Comparison of ENCODE assay signal across 1 cellular context in genomic region chr11:67442504-67443398, GRCh38.
TF ChIP-seq lines count a peak whose summit lies in the region.

No MANE protein-coding gene starts in this region.

TF ChIP-seq in K562, 482 proteins besides CTCF, POLR2A, EP300 and RAD21:
- TF ChIP-seq SAFB (IDR thresholded peaks at IDR 0.05; ENCODE audit: borderline replicate concordance, low read depth, low read length) (no peak), RBFOX2 (IDR thresholded peaks at IDR 0.05; ENCODE audit: low read depth, low read length) (peak; percentile 38), HDAC2 (IDR thresholded peaks at IDR 0.05) (no peak), RBM34 (IDR thresholded peaks at IDR 0.05; ENCODE audit: borderline replicate concordance, insufficient read depth, low read length) (no peak), ZNF395 (CRISPR knock-in tag; IDR thresholded peaks at IDR 0.05) (peak; percentile 51; the same call in 1 of the 2 replicates), CBFB (CRISPR knock-in tag; IDR thresholded peaks at IDR 0.05) (0 out of 2 replicates have a peak, but pooled peaks have one; percentile 24), KLF1 (tag; IDR thresholded peaks at IDR 0.05) (no peak), NUFIP1 (IDR thresholded peaks at IDR 0.05; ENCODE audit: partially characterized antibody) (no peak), ATF7 (IDR thresholded peaks at IDR 0.05) (no peak), HIVEP1 (CRISPR knock-in tag; IDR thresholded peaks at IDR 0.05) (no peak), U2AF1 (optimal IDR thresholded peaks at IDR 0.05; ENCODE audit: low read depth, low read length) (no peak), CHCHD3 (CRISPR knock-in tag; IDR thresholded peaks at IDR 0.05) (no peak), ZBTB34 (CRISPR knock-in tag; IDR thresholded peaks at IDR 0.05) (no peak), ZBTB1 (CRISPR knock-in tag; IDR thresholded peaks at IDR 0.05; ENCODE audit: borderline replicate concordance, low read depth) (no peak), POLR3A (IDR thresholded peaks at IDR 0.05; ENCODE audit: borderline replicate concordance, extremely low read depth, insufficient read depth, insufficient read length) (no peak), ZBTB11 (CRISPR knock-in tag; IDR thresholded peaks at IDR 0.05) (0 out of 6 replicates have a peak, but pooled peaks of 1 of the 3 experiments have one; percentile 22), NR3C1 (CRISPR knock-in tag; IDR thresholded peaks at IDR 0.05) (no peak), BMI1 (IDR thresholded peaks at IDR 0.05; ENCODE audit: low read length) (no peak), ZFPM2 (CRISPR knock-in tag; IDR thresholded peaks at IDR 0.05) (no peak), ETV1 (tag; conservative IDR thresholded peaks at IDR 0.05; ENCODE audit: low read depth) (no peak), FOXK1 (CRISPR knock-in tag; IDR thresholded peaks at IDR 0.05; ENCODE audit: borderline replicate concordance) (no peak), ZBTB7A (IDR thresholded peaks at IDR 0.05; ENCODE audit: borderline replicate concordance, control insufficient read depth, low read depth, low read length) (0 out of 2 replicates have a peak, but pooled peaks have one; percentile 18), POLR2G (IDR thresholded peaks at IDR 0.05; ENCODE audit: low read depth, low read length) (peak; percentile 45), CREB1 (IDR thresholded peaks at IDR 0.05) (no peak), CREB1 (CRISPR knock-in tag; IDR thresholded peaks at IDR 0.05) (no peak), TSHZ1 (CRISPR knock-in tag; IDR thresholded peaks at IDR 0.05) (no peak), BCOR (IDR thresholded peaks at IDR 0.05) (peak; percentile 50; the same call in 1 of the 2 replicates), ASH1L (IDR thresholded peaks at IDR 0.05; ENCODE audit: borderline replicate concordance, low read depth, partially characterized antibody) (no peak), NBN (IDR thresholded peaks at IDR 0.05; ENCODE audit: low read depth) (no peak), MYC (IDR thresholded peaks at IDR 0.05; ENCODE audit: low read depth, low read length) (no peak), MYC (CRISPR knock-in tag; IDR thresholded peaks at IDR 0.05; ENCODE audit: borderline replicate concordance, low read depth) (no peak), CEBPZ (IDR thresholded peaks at IDR 0.05; ENCODE audit: borderline replicate concordance, low read depth, low read length) (no peak), HES1 (IDR thresholded peaks at IDR 0.05; ENCODE audit: low read depth) (no peak), HMBOX1 (IDR thresholded peaks at IDR 0.05) (no peak), PCBP1 (IDR thresholded peaks at IDR 0.05; ENCODE audit: low read depth, low read length, poor library complexity, severe bottlenecking) (no peak), NR4A1 (CRISPR knock-in tag; IDR thresholded peaks at IDR 0.05) (no peak), NR4A1 (tag; IDR thresholded peaks at IDR 0.05) (no peak), DDX20 (tag; IDR thresholded peaks at IDR 0.05; ENCODE audit: low read depth) (no peak), SRSF9 (IDR thresholded peaks at IDR 0.05; ENCODE audit: borderline replicate concordance, low read depth, low read length) (no peak), GATAD2B (IDR thresholded peaks at IDR 0.05; ENCODE audit: borderline replicate concordance) (no peak), ARID3B (CRISPR knock-in tag; IDR thresholded peaks at IDR 0.05; ENCODE audit: borderline replicate concordance) (no peak), STAG1 (CRISPR knock-in tag; IDR thresholded peaks at IDR 0.05; ENCODE audit: borderline replicate concordance) (0 out of 2 replicates have a peak, but pooled peaks have one; percentile 15), ZFX (CRISPR knock-in tag; IDR thresholded peaks at IDR 0.05) (peak; percentile 34; the same call in 1 of the 2 replicates), ZNF695 (CRISPR knock-in tag; IDR thresholded peaks at IDR 0.05) (no peak), ZNF217 (CRISPR knock-in tag; IDR thresholded peaks at IDR 0.05) (no peak)
